9 cellular contexts compared by ENCODE assay signal in the genomic region with DNA sequence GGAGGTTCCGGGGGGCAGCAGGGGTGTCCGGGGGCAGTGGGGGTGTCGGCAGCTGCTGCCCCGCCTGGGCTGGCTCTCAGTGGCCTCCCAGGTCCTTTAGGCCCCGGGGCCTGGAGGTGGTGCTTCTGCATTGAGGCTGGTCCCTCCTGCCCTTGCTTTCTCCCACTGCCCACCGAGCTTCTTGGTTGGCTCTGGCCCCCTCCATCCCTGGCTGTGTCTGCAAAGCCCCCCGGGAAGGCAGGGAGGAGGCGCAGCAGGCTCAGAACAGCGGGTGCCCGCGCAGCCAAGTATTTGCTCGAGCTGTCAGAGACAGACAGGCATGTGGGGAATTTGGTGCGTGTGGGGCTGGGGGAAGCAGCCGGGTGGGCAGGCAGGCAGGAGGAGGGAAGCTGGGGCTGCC. TPM values are rescaled to one million over a fixed set of nuclear protein-coding genes. Genes with fewer than 3 reads are reported as not detected.
DNase-seq lines count a peak whose midpoint lies in the region; ATAC-seq, FAIRE-seq and TF ChIP-seq lines count a peak whose summit lies in the region.
"Had no signal": no experiment of that assay in that cellular context is flagged by ENCODE, and none has a peak within 500 bp of the region (broad histone marks: within the 10 kb centered on the region; RNA-seq: fewer than 3 reads in every experiment).

No MANE protein-coding gene starts in this region.

- peaks cover 65 to 75% of the 10 kb centered on the region in 2 experiments for H4K20me1 ChIP-seq in H1 (replicated peaks in 1 of 2; ENCODE audit: control insufficient read depth in 1 of 2, insufficient read depth in 2 of 2, low read length in 2 of 2)

- no peak for FAIRE-seq in H1 (lab: Jason Lieb, UNC)
- FAIRE-seq: A204.1 had no signal

- TF ChIP-seq EP300 in H1 (IDR thresholded peaks at IDR 0.05; ENCODE audit: borderline replicate concordance in 1 of 2, low read depth in 2 of 2, low read length in 2 of 2) = no peak

- H3K56ac ChIP-seq in H1 (replicated peaks; ENCODE audit: insufficient read length, low read depth, low read length) = no peak overlapping the region

- no peaks in the 10 kb centered on the region for H3K27me3 ChIP-seq in H1 (replicated peaks in 1 of 4; ENCODE audit: control insufficient read depth in 3 of 4, extremely low read depth in 1 of 4, insufficient read depth in 3 of 4, low read length in 3 of 4)
- no peaks in the 10 kb centered on the region for H3K27me3 ChIP-seq in muscle layer of colon (ENCODE audit: control insufficient read depth in 1 of 2, insufficient read depth in 2 of 2, low read length in 2 of 2)
- H3K27me3 ChIP-seq in aorta (ENCODE audit: control insufficient read depth in 1 of 2, insufficient read depth in 2 of 2, low read length in 1 of 2) = no peaks in the 10 kb centered on the region

- TF ChIP-seq POLR2A in H1 (IDR thresholded peaks at IDR 0.05; ENCODE audit: control extremely low read depth in 1 of 2, low read depth in 2 of 2, low read length in 2 of 2) = no peak

- no peak for DNase-seq in activated naive CD8-positive, alpha-beta T cell treated with anti-CD3 and anti-CD28 coated beads, Interleukin-2, amount 50 U/mL, for 24 hours
- DNase-seq in activated naive CD8-positive, alpha-beta T cell treated with anti-CD3 and anti-CD28 coated beads for 36 hours = no peak
- DNase-seq in H1 (ENCODE audit: low read depth in 1 of 2, low spot score in 2 of 2) (no peak), aorta (no peak), NCI-H1930 (lab: John Stamatoyannopoulos, UW) (no peak), NCI-H187 (lab: John Stamatoyannopoulos, UW) (no peak)
- no peak for DNase-seq in activated CD8-positive, alpha-beta T cell treated with anti-CD3 and anti-CD28 coated beads, Interleukin-2, amount 10 ng/mL, durations not matched to agents 7 days and 5 days

- ATAC-seq in activated naive CD8-positive, alpha-beta T cell treated with anti-CD3 and anti-CD28 coated beads, Interleukin-2, amount 50 U/mL, for 24 hours = no peak
- no peak for ATAC-seq in aorta (ENCODE audit: low FRiP score)
- no peak for ATAC-seq in activated CD8-positive, alpha-beta T cell treated with anti-CD3 and anti-CD28 coated beads, Interleukin-2, amount 10 ng/mL, durations not matched to agents 7 days and 5 days

- H3K27ac ChIP-seq in H1 (ENCODE audit: low read depth, low read length) = no peak overlapping the region
- peak overlapping the region; percentile 84 for H3K27ac ChIP-seq in muscle layer of colon (ENCODE audit: low read depth, low read length)
- H3K27ac ChIP-seq in aorta (ENCODE audit: low read depth in 1 of 2, low read length in 2 of 2) = peak overlapping the region; percentile 89 to 90

- H2AFZ ChIP-seq in H1 (ENCODE audit: low read length) = no peak overlapping the region

- peak overlapping the region; percentile 21 to 38; a peak in 3 of 4 replicates for H3K4me2 ChIP-seq in H1 (ENCODE audit: insufficient read depth in 1 of 2, low read depth in 2 of 2, low read length in 2 of 2)

- H3K4me1 ChIP-seq in H1 (replicated peaks in 1 of 4; ENCODE audit: control insufficient read depth in 3 of 4, insufficient read depth in 4 of 4, low read length in 3 of 4) (peaks cover 13 to 69% (median 58%) of the 10 kb centered on the region in 4 experiments), muscle layer of colon (ENCODE audit: insufficient read depth, low read length) (peaks cover 66% of the 10 kb centered on the region), aorta (ENCODE audit: control insufficient read depth in 1 of 2, insufficient read depth in 2 of 2, low read length in 2 of 2) (peaks cover 0 to 1% of the 10 kb centered on the region in 2 donors)

- no peak overlapping the region for H3K27ac Mint-ChIP-seq in activated naive CD8-positive, alpha-beta T cell treated with anti-CD3 and anti-CD28 coated beads, Interleukin-2, amount 50 U/mL, for 24 hours
- no peak overlapping the region for H3K27ac Mint-ChIP-seq in activated naive CD8-positive, alpha-beta T cell treated with anti-CD3 and anti-CD28 coated beads for 36 hours
- H3K27ac Mint-ChIP-seq in activated CD8-positive, alpha-beta T cell treated with anti-CD3 and anti-CD28 coated beads, Interleukin-2, amount 10 ng/mL, durations not matched to agents 7 days and 5 days = no peak overlapping the region

- no peak overlapping the region for H2BK120ac ChIP-seq in H1 (replicated peaks; ENCODE audit: low read depth, low read length)

- no peak overlapping the region for H4K5ac ChIP-seq in H1 (ENCODE audit: insufficient read length, low read depth, low read length)

- no peaks in the 10 kb centered on the region for H3K36me3 Mint-ChIP-seq in activated naive CD8-positive, alpha-beta T cell treated with anti-CD3 and anti-CD28 coated beads, Interleukin-2, amount 50 U/mL, for 24 hours (ENCODE audit: low read depth)
- H3K36me3 Mint-ChIP-seq in activated naive CD8-positive, alpha-beta T cell treated with anti-CD3 and anti-CD28 coated beads for 36 hours = no peaks in the 10 kb centered on the region
- no peaks in the 10 kb centered on the region for H3K36me3 Mint-ChIP-seq in activated CD8-positive, alpha-beta T cell treated with anti-CD3 and anti-CD28 coated beads, Interleukin-2, amount 10 ng/mL, durations not matched to agents 7 days and 5 days (ENCODE audit: low read depth)

- peak overlapping the region; percentile 20 for H2BK5ac ChIP-seq in H1 (ENCODE audit: low read depth, low read length)

- peaks cover 52% of the 10 kb centered on the region for H3K4me1 Mint-ChIP-seq in activated naive CD8-positive, alpha-beta T cell treated with anti-CD3 and anti-CD28 coated beads, Interleukin-2, amount 50 U/mL, for 24 hours
- peaks cover 31% of the 10 kb centered on the region for H3K4me1 Mint-ChIP-seq in activated naive CD8-positive, alpha-beta T cell treated with anti-CD3 and anti-CD28 coated beads for 36 hours
- H3K4me1 Mint-ChIP-seq in activated CD8-positive, alpha-beta T cell treated with anti-CD3 and anti-CD28 coated beads, Interleukin-2, amount 10 ng/mL, durations not matched to agents 7 days and 5 days (ENCODE audit: low read depth) = peaks cover 19% of the 10 kb centered on the region

- H2BK20ac ChIP-seq in H1 (ENCODE audit: low read length) = no peak overlapping the region

- peak overlapping the region; percentile 36 for H3K4me3 Mint-ChIP-seq in activated naive CD8-positive, alpha-beta T cell treated with anti-CD3 and anti-CD28 coated beads, Interleukin-2, amount 50 U/mL, for 24 hours
- no peak overlapping the region for H3K4me3 Mint-ChIP-seq in activated naive CD8-positive, alpha-beta T cell treated with anti-CD3 and anti-CD28 coated beads for 36 hours
- no peak overlapping the region for H3K4me3 Mint-ChIP-seq in activated CD8-positive, alpha-beta T cell treated with anti-CD3 and anti-CD28 coated beads, Interleukin-2, amount 10 ng/mL, durations not matched to agents 7 days and 5 days

- no peak for TF ChIP-seq RAD21 in H1 (IDR thresholded peaks at IDR 0.05 in 1 of 2, conservative IDR thresholded peaks at IDR 0.05 in 1 of 2; ENCODE audit: low read depth in 2 of 2, low read length in 2 of 2)

- H2AK5ac ChIP-seq in H1 (ENCODE audit: low read depth, low read length) = no peak overlapping the region

- H3K79me2 ChIP-seq in H1 (ENCODE audit: control insufficient read depth in 1 of 2, insufficient read depth in 2 of 2, low read length in 2 of 2) = peaks cover 26 to 97% of the 10 kb centered on the region in 2 experiments

- H3K9me3 Mint-ChIP-seq in activated naive CD8-positive, alpha-beta T cell treated with anti-CD3 and anti-CD28 coated beads, Interleukin-2, amount 50 U/mL, for 24 hours = no peaks in the 10 kb centered on the region
- H3K9me3 Mint-ChIP-seq in activated naive CD8-positive, alpha-beta T cell treated with anti-CD3 and anti-CD28 coated beads for 36 hours = no peaks in the 10 kb centered on the region
- H3K9me3 Mint-ChIP-seq in activated CD8-positive, alpha-beta T cell treated with anti-CD3 and anti-CD28 coated beads, Interleukin-2, amount 10 ng/mL, durations not matched to agents 7 days and 5 days (ENCODE audit: insufficient read depth) = no peaks in the 10 kb centered on the region

- H4K8ac ChIP-seq in H1 (ENCODE audit: extremely low read depth, insufficient read depth, low read length) = no peak overlapping the region; the same call in 1 of the 2 replicates

- H3K27me3 Mint-ChIP-seq in activated naive CD8-positive, alpha-beta T cell treated with anti-CD3 and anti-CD28 coated beads, Interleukin-2, amount 50 U/mL, for 24 hours = peaks cover 4% of the 10 kb centered on the region
- peaks cover 8% of the 10 kb centered on the region for H3K27me3 Mint-ChIP-seq in activated naive CD8-positive, alpha-beta T cell treated with anti-CD3 and anti-CD28 coated beads for 36 hours
- peaks cover 3% of the 10 kb centered on the region for H3K27me3 Mint-ChIP-seq in activated CD8-positive, alpha-beta T cell treated with anti-CD3 and anti-CD28 coated beads, Interleukin-2, amount 10 ng/mL, durations not matched to agents 7 days and 5 days (ENCODE audit: low read depth)

- TF ChIP-seq CTCF in H1 (IDR thresholded peaks at IDR 0.05; ENCODE audit: control extremely low read depth in 1 of 3, insufficient read depth in 1 of 3, low read depth in 1 of 3, low read length in 3 of 3) = no peak

- no peak overlapping the region for H3K4ac ChIP-seq in H1 (replicated peaks; ENCODE audit: insufficient read length, low read depth, low read length)

- no peak overlapping the region for H2BK12ac ChIP-seq in H1 (ENCODE audit: low read depth, low read length)

- intact Hi-C loops in aorta (cut with DNase I) = loop anchor here in 1 of 2 donors (5.0 kb wide), 1 partner anchor 38 kb away; no protein-coding TSS in a partner anchor

- peak overlapping the region; percentile 54; the same call in 1 of the 2 replicates for H3K18ac ChIP-seq in H1 (ENCODE audit: extremely low read depth, low read length)

- WGBS in H1 (ENCODE audit: extremely low coverage in 1 of 2, insufficient coverage in 1 of 2, insufficient read length in 1 of 2, insufficient replicate concordance in 2 of 2, low coverage in 1 of 2, low lambda C conversion rate in 2 of 2, missing lambda C conversion rate in 1 of 2), 2 experiments = 42% methylated on average over 5 of the region's 14 CpGs; no CpG with 5 or more reads in 1 of the 2 experiments
- WGBS in aorta, 2 donors = 2 to 4% methylated on average over 14 of the region's 14 CpGs

- H3K23ac ChIP-seq in H1 (ENCODE audit: insufficient read length) = no peak overlapping the region

- H3K36me3 ChIP-seq in H1 (ENCODE audit: control insufficient read depth in 2 of 4, insufficient read depth in 4 of 4, low read length in 3 of 4) = no peaks in the 10 kb centered on the region
- no peaks in the 10 kb centered on the region for H3K36me3 ChIP-seq in muscle layer of colon (ENCODE audit: insufficient read depth, low read length)
- H3K36me3 ChIP-seq in aorta (ENCODE audit: control insufficient read depth in 1 of 2, insufficient read depth in 2 of 2, low read length in 1 of 2) = no peaks in the 10 kb centered on the region

- H3K9me3 ChIP-seq in H1 (ENCODE audit: insufficient read depth in 2 of 2, low read depth in 1 of 2, low read length in 1 of 2) = no peaks in the 10 kb centered on the region
- no peaks in the 10 kb centered on the region for H3K9me3 ChIP-seq in muscle layer of colon (ENCODE audit: low read length)
- no peaks in the 10 kb centered on the region for H3K9me3 ChIP-seq in aorta (ENCODE audit: control insufficient read depth, low read length)

- no peak overlapping the region for H3K14ac ChIP-seq in H1 (ENCODE audit: insufficient read length)

- POLR2A ChIA-PET in H1 (lab: Charles Lee; ENCODE audit: partially characterized antibody) = interaction anchor here (0.6 to 4.0 kb wide), 11 partner anchors 10 to 90 kb away, joined by 3 to 31 read pairs (median 5); partner anchors contain the start of gene CXXC5
- POLR2A ChIA-PET in activated CD8-positive, alpha-beta T cell treated with anti-CD3 and anti-CD28 coated beads, Interleukin-2, amount 10 ng/mL, durations not matched to agents 7 days and 5 days (lab: Charles Lee) = interaction anchor here (1.3 kb wide), 1 partner anchor 11 kb away, joined by 5 read pairs; no protein-coding TSS in a partner anchor

- H3K4me3 ChIP-seq in H1 (ENCODE audit: extremely low read depth in 1 of 4, insufficient read depth in 2 of 4, low read depth in 3 of 4, low read length in 4 of 4) (no peak overlapping the region), muscle layer of colon (ENCODE audit: low read depth in 1 of 2, low read length in 2 of 2) (peak overlapping the region in 1 of 2 donors; percentile 43), aorta (ENCODE audit: low read length in 2 of 2) (no peak overlapping the region)

- no peak overlapping the region for H2BK15ac ChIP-seq in H1 (ENCODE audit: low read length)

- no peak overlapping the region for H4K91ac ChIP-seq in H1 (replicated peaks; ENCODE audit: insufficient read length, low read length)

- CTCF ChIA-PET in H1 (lab: Charles Lee; ENCODE audit: partially characterized antibody) = interaction anchor here (0.7 to 6.4 kb wide), 16 partner anchors 9 to 108 kb away, joined by 3 to 77 read pairs (median 8); no protein-coding TSS in a partner anchor
- CTCF ChIA-PET in activated CD8-positive, alpha-beta T cell treated with anti-CD3 and anti-CD28 coated beads, Interleukin-2, amount 10 ng/mL, durations not matched to agents 7 days and 5 days (lab: Charles Lee) = interaction anchor here (1.2 to 1.4 kb wide), 2 partner anchors 24 to 25 kb away, joined by 4 to 5 read pairs; no protein-coding TSS in a partner anchor

- peaks cover 42% of the 10 kb centered on the region for H3K79me1 ChIP-seq in H1 (ENCODE audit: low read depth, low read length)

- H3K9ac ChIP-seq in H1 (replicated peaks in 1 of 4; ENCODE audit: extremely low read depth in 1 of 4, low read depth in 3 of 4, low read length in 3 of 4) = no peak overlapping the region
- peak overlapping the region; percentile 53 for H3K9ac ChIP-seq in muscle layer of colon (ENCODE audit: low read length)

- H3K23me2 ChIP-seq in H1 (ENCODE audit: low read depth, low read length) = no peaks in the 10 kb centered on the region; the same call in 1 of the 2 replicates

RNA-seq across cellular contexts. Expression of gene CXXC5, which starts 11.5 kb away (rescaled TPM):
- 1 to 10 TPM; 1.3 to 2.0 TPM for total RNA-seq in activated naive CD8-positive, alpha-beta T cell treated with anti-CD3 and anti-CD28 coated beads for 36 hours
- total RNA-seq in H1 (2021; fragmentation: NEBNext Ultra II Directional; extraction: Animal tissue kit (Norgen Biotek cat#: 25700)) = 74.0 and 78.3 TPM in 2 replicates
- polyA plus RNA-seq in H1 (2011; rRNA removed) = 61.4 and 83.5 TPM in 2 replicates
- 68.8 TPM for polyA plus RNA-seq in H1 (2011; cell fraction: cytosol; rRNA removed)
- polyA plus RNA-seq in H1 (2011; cell fraction: nucleus; rRNA removed) = 52.7 TPM
- 35.6 to 47.4 TPM (median 43.3 TPM) in 4 replicates for polyA plus RNA-seq in H1 (2012, experiment 1 of 2)
- 56.6 TPM for polyA plus RNA-seq in H1 (2012, experiment 2 of 2)
- 62.3 TPM for polyA plus RNA-seq in H1 (2013, experiment 1 of 2)
- polyA plus RNA-seq in H1 (2013, experiment 2 of 2) = 67.3 TPM
- 25.6 and 39.8 TPM in 2 replicates for polyA minus RNA-seq in H1 (2011; rRNA and poly(A)+ RNA removed)
- polyA minus RNA-seq in H1 (2011; cell fraction: cytosol; rRNA and poly(A)+ RNA removed) = 50.7 TPM
- 39.2 TPM for polyA minus RNA-seq in H1 (2011; cell fraction: nucleus; rRNA and poly(A)+ RNA removed)
- total RNA-seq in aorta = 10 to 100 TPM; 40.0 to 75.8 TPM
- 10 to 100 TPM; 21.2 to 31.5 TPM for polyA plus RNA-seq in aorta
- 1 to 10 TPM; 1.2 to 2.0 TPM for total RNA-seq in activated CD8-positive, alpha-beta T cell treated with anti-CD3 and anti-CD28 coated beads, Interleukin-2, amount 10 ng/mL, durations not matched to agents 7 days and 5 days

Comparison
In these comparisons a context has a peak if more than half of its experiments do, and no peak if none do; other contexts are left out.
1. RNA of gene CXXC5, which starts 11.5 kb away (total RNA-seq): 40.0 to 75.8 TPM in aorta and 74.0 to 78.3 TPM in H1; 1.3 to 2.0 TPM in activated naive CD8-positive, alpha-beta T cell treated with anti-CD3 and anti-CD28 coated beads for 36 hours and 1.2 to 2.0 TPM in activated CD8-positive, alpha-beta T cell treated with anti-CD3 and anti-CD28 coated beads, Interleukin-2, amount 10 ng/mL, durations not matched to agents 7 days and 5 days; every median in the first group is over 10 times any median in the second.